ENCODE assay signal across 8 cellular contexts in genomic region chr2:222655748-222656543, GRCh38. TPM values are rescaled to one million over a fixed set of nuclear protein-coding genes. Genes with fewer than 3 reads are reported as not detected.
DNase-seq lines count a peak whose midpoint lies in the region; ATAC-seq and TF ChIP-seq lines count a peak whose summit lies in the region.

Gene FARSB, minus strand, starts transcription at chr2:222656092. Its CDS starts 19 bp downstream, at chr2:222656073.

- no peaks in the 10 kb centered on the region for H3K36me3 ChIP-seq in thymus (ENCODE audit: control insufficient read depth, insufficient read depth)

- ATAC-seq in HG02623 (IDR thresholded peaks at IDR 0.05; ENCODE audit: unreplicated experiment): peak; percentile 86

- no peaks in the 10 kb centered on the region for H3K27me3 ChIP-seq in thymus (ENCODE audit: control insufficient read depth, insufficient read depth)

- DNase-seq in GM10248 (ENCODE audit: extremely low spot score) (peak; percentile 95), NCI-H1105 (lab: John Stamatoyannopoulos, UW) (peak; percentile 87), SKM-1 treated with dmso at 0.1 percent for 144 hours (lab: John Stamatoyannopoulos, UW; ENCODE audit: unreplicated experiment) (peak; percentile 92), glutamatergic neuron (peak; percentile 94), osteocyte (ENCODE audit: extremely low spot score, unreplicated experiment) (peak; percentile 97)

- POLR2A ChIA-PET in GM10248 (lab: Yijun Ruan, JAX): interaction anchor here (0.7 kb wide), 1 partner anchor 1306 kb away, joined by 4 read pairs; no protein-coding TSS in a partner anchor

- peaks cover 7% of the 10 kb centered on the region for H3K36me3 Mint-ChIP-seq in activated naive CD8-positive, alpha-beta T cell
- H3K36me3 Mint-ChIP-seq in glutamatergic neuron (ENCODE audit: unreplicated experiment) (no peaks in the 10 kb centered on the region), osteocyte (ENCODE audit: unreplicated experiment) (no peaks in the 10 kb centered on the region)

- no peaks in the 10 kb centered on the region for H3K9me3 Mint-ChIP-seq in activated naive CD8-positive, alpha-beta T cell (ENCODE audit: low read depth)
- H3K9me3 Mint-ChIP-seq in glutamatergic neuron (ENCODE audit: unreplicated experiment) (peaks cover 5% of the 10 kb centered on the region), osteocyte (ENCODE audit: unreplicated experiment) (no peaks in the 10 kb centered on the region)

- peak within 1 kb of the TSS; percentile 95 for H3K4me3 ChIP-seq in thymus (ENCODE audit: low read length)

- CTCF ChIA-PET in GM10248 (lab: Yijun Ruan, JAX): interaction anchor here (0.8 kb wide), 1 partner anchor 35 kb away, joined by 4 read pairs; no protein-coding TSS in a partner anchor

- peak within 1 kb of the TSS; percentile 93 for H3K4me3 Mint-ChIP-seq in activated naive CD8-positive, alpha-beta T cell
- H3K4me3 Mint-ChIP-seq in glutamatergic neuron (ENCODE audit: unreplicated experiment) (peak within 1 kb of the TSS; percentile 98), osteocyte (ENCODE audit: unreplicated experiment) (peak within 1 kb of the TSS; percentile 95)

- H3K27me3 Mint-ChIP-seq in activated naive CD8-positive, alpha-beta T cell: no peaks in the 10 kb centered on the region
- H3K27me3 Mint-ChIP-seq in glutamatergic neuron (ENCODE audit: unreplicated experiment): peaks cover 6% of the 10 kb centered on the region
- no peaks in the 10 kb centered on the region for H3K27me3 Mint-ChIP-seq in osteocyte (ENCODE audit: unreplicated experiment)

- H3K4me1 ChIP-seq in thymus (ENCODE audit: control insufficient read depth, insufficient read depth, low read length): peaks cover 12% of the 10 kb centered on the region

- no peak for TF ChIP-seq CTCF in GM10248 (IDR thresholded peaks at IDR 0.05; ENCODE audit: control extremely low read depth, extremely low read depth, low read depth, missing control alignments)
- TF ChIP-seq CTCF in glutamatergic neuron (IDR thresholded peaks at IDR 0.05; ENCODE audit: partially characterized antibody, unreplicated experiment): no peak
- no peak for TF ChIP-seq CTCF in osteocyte (IDR thresholded peaks at IDR 0.05)

- no peaks in the 10 kb centered on the region for H3K9me3 ChIP-seq in thymus (ENCODE audit: control insufficient read depth)

- WGBS in thymus: under 1% methylated on average over 50 of the region's 50 CpGs

- peaks cover 44% of the 10 kb centered on the region for H3K4me1 Mint-ChIP-seq in activated naive CD8-positive, alpha-beta T cell (ENCODE audit: low read depth)
- peaks cover 9% of the 10 kb centered on the region for H3K4me1 Mint-ChIP-seq in glutamatergic neuron (ENCODE audit: low read depth, unreplicated experiment)
- H3K4me1 Mint-ChIP-seq in osteocyte (ENCODE audit: unreplicated experiment): peaks cover 31% of the 10 kb centered on the region

- peak within 1 kb of the TSS; percentile 100 for H3K27ac Mint-ChIP-seq in activated naive CD8-positive, alpha-beta T cell
- H3K27ac Mint-ChIP-seq in glutamatergic neuron (ENCODE audit: unreplicated experiment) (peak within 1 kb of the TSS; percentile 99), osteocyte (ENCODE audit: unreplicated experiment) (peak within 1 kb of the TSS; percentile 98)

- peak within 1 kb of the TSS; percentile 92 for H3K27ac ChIP-seq in thymus (ENCODE audit: low read depth)

RNA-seq across cellular contexts. Expression of gene FARSB, which starts in this region (rescaled TPM):
- 18.8 TPM for total RNA-seq in glutamatergic neuron (ENCODE audit: unreplicated experiment)
- 15.7 and 15.8 TPM in 2 replicates for total RNA-seq in osteocyte
- polyA plus RNA-seq in thymus: 15.9 TPM

Comparison
In these comparisons a context has a peak if more than half of its experiments do, and no peak if none do; other contexts are left out.
1. Peak in every context shown above with its lines: DNase-seq, ATAC-seq, H3K4me3 ChIP-seq and H3K27ac ChIP-seq.